Comparison of ENCODE assay signal across 2 cellular contexts in the genomic region with DNA sequence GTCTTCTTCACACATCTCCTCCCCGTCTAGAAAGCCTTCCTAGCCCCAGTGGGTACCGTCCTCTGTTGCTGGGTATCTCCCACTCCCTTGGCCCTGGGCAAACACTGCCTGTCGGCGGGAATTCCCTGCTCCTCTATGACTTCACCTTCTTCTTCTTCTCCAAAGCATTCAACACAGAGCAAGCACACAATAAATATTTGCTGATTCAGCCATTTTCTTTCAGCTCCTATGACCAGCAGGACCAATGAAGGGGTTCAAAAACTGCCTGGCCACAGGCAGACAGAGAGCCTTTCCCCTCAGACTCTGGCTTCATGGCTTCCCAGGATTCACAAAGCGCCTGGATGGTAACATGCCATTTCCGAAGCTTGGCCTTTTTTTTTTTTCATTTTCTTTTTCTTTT.
TF ChIP-seq lines count a peak whose summit lies in the region.

No MANE protein-coding gene starts in this region.

TF ChIP-seq in A549, 52 proteins besides CTCF, POLR2A, EP300 and RAD21 (continued from another document):
- no peak for TF ChIP-seq ZSCAN20 (CRISPR knock-in tag; IDR thresholded peaks at IDR 0.05)
- TF ChIP-seq BHLHE40 (IDR thresholded peaks at IDR 0.05; ENCODE audit: low read depth, low read length) = no peak
- no peak for TF ChIP-seq ZNF302 (CRISPR knock-in tag; IDR thresholded peaks at IDR 0.05)
- peak; percentile 98 for TF ChIP-seq MAFK (IDR thresholded peaks at IDR 0.05; ENCODE audit: partially characterized antibody)
- TF ChIP-seq NR3C1 (IDR thresholded peaks at IDR 0.05) = no peak
- TF ChIP-seq, protein P1, sequence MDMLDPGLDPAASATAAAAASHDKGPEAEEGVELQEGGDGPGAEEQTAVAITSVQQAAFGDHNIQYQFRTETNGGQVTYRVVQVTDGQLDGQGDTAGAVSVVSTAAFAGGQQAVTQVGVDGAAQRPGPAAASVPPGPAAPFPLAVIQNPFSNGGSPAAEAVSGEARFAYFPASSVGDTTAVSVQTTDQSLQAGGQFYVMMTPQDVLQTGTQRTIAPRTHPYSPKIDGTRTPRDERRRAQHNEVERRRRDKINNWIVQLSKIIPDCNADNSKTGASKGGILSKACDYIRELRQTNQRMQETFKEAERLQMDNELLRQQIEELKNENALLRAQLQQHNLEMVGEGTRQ (IDR thresholded peaks at IDR 0.05) = no peak
- no peak for TF ChIP-seq HOXA7 (CRISPR knock-in tag; IDR thresholded peaks at IDR 0.05)

TF ChIP-seq in IMR-90, 13 proteins besides CTCF, POLR2A, EP300 and RAD21 (continued from another document):
- TF ChIP-seq MAFK (IDR thresholded peaks at IDR 0.05; ENCODE audit: low read depth, low read length) = peak; percentile 98
